ENCODE assay signal across 8 cellular contexts in genomic region chr3:134250717-134251220, GRCh38. TPM values are rescaled to one million over a fixed set of nuclear protein-coding genes. Genes with fewer than 3 reads are reported as not detected.
DNase-seq lines count a peak whose midpoint lies in the region; ATAC-seq and TF ChIP-seq lines count a peak whose summit lies in the region.

Gene RYK, minus strand, starts transcription at chr3:134250859. Its CDS starts 205 bp downstream, at chr3:134250654.

- no peaks in the 10 kb centered on the region for H3K27me3 Mint-ChIP-seq in Caco-2 (ENCODE audit: insufficient read depth, unreplicated experiment)

- H3K9ac ChIP-seq in NT2/D1 (ENCODE audit: insufficient read length, low read depth): peak within 1 kb of the TSS; percentile 89

- peak within 1 kb of the TSS; percentile 85 for H3K4me3 Mint-ChIP-seq in Caco-2 (ENCODE audit: unreplicated experiment)

- CTCF ChIA-PET in Caco-2 (lab: Charles Lee): interaction anchor here (1.5 kb wide), 1 partner anchor 39 kb away, joined by 4 read pairs; no protein-coding TSS in a partner anchor

- H3K36me3 ChIP-seq in Caco-2 (ENCODE audit: control insufficient read depth, insufficient read depth, low read length) (no peaks in the 10 kb centered on the region), NT2/D1 (ENCODE audit: insufficient read depth, insufficient read length, low read length) (peaks cover 5% of the 10 kb centered on the region)

- H3K4me3 ChIP-seq in Caco-2 (ENCODE audit: low read depth, low read length) (peak within 1 kb of the TSS; percentile 88), NT2/D1 (ENCODE audit: insufficient read length, low read depth) (peak within 1 kb of the TSS; percentile 67), mononuclear cell (ENCODE audit: low read length) (peak within 1 kb of the TSS; percentile 68)

- no peaks in the 10 kb centered on the region; the same call in 1 of the 2 replicates for H3K9me3 ChIP-seq in Caco-2
- H3K9me3 ChIP-seq in NT2/D1 (ENCODE audit: insufficient read depth, low read length): peaks cover 12% of the 10 kb centered on the region
- no peaks in the 10 kb centered on the region for H3K9me3 ChIP-seq in mononuclear cell (ENCODE audit: low read depth, low read length)

- peak within 1 kb of the TSS; percentile 86 for H3K27ac Mint-ChIP-seq in Caco-2 (ENCODE audit: unreplicated experiment)

- peaks cover 36% of the 10 kb centered on the region for H3K4me1 ChIP-seq in Caco-2
- H3K4me1 ChIP-seq in NT2/D1 (ENCODE audit: insufficient read depth, insufficient read length): peaks cover 8% of the 10 kb centered on the region
- H3K4me1 ChIP-seq in mononuclear cell (ENCODE audit: insufficient read depth, low read length): peaks cover 43% of the 10 kb centered on the region

- DNase-seq in Caco-2 (peak; percentile 93 to 95), HUDEP-2 (lab: John Stamatoyannopoulos, UW; ENCODE audit: unreplicated experiment in 76 of 76) (peak in 71 of 76 experiments; percentile 14 to 80 (median 60)), NT2/D1 (ENCODE audit: low read depth, low spot score) (peak; percentile 69), activated T-cell treated with anti-CD3 and anti-CD28 coated beads for 1 hour (ENCODE audit: low read depth) (peak; percentile 61), epidermal melanocyte (ENCODE audit: insufficient read length, low spot score) (peak; percentile 63)
- peak; percentile 54 to 60 for DNase-seq in stimulated activated CD8-positive, alpha-beta memory T cell treated with anti-CD3 and anti-CD28 coated beads, Interleukin-2, amount 100 ng/mL, for 48 hours (ENCODE audit: low read depth in 2 of 2)

- no TSS peak for BruUV-seq in Caco-2 (replicated peaks; lab: Mats Ljungman, UMichigan)

- TF ChIP-seq CTCF in Caco-2 (IDR thresholded peaks at IDR 0.05; ENCODE audit: insufficient read depth in 1 of 2, low read depth in 1 of 2, low read length in 1 of 2, severe bottlenecking in 1 of 2, unreplicated experiment in 1 of 2): no peak

- H3K27me3 ChIP-seq in Caco-2 (replicated peaks; ENCODE audit: control insufficient read depth, insufficient read depth, low read length): no peaks in the 10 kb centered on the region
- H3K27me3 ChIP-seq in NT2/D1 (ENCODE audit: insufficient read depth, insufficient read length): no peaks in the 10 kb centered on the region
- no peaks in the 10 kb centered on the region for H3K27me3 ChIP-seq in mononuclear cell (ENCODE audit: insufficient read depth, low read length)

- intact Hi-C loops in Caco-2 (cut with micrococcal nuclease; ENCODE audit: unreplicated experiment): loop anchor here (1.0 to 2.0 kb wide), 2 partner anchors 37 to 48 kb away; no protein-coding TSS in a partner anchor

- peaks cover 13% of the 10 kb centered on the region for H3K9me3 Mint-ChIP-seq in Caco-2 (ENCODE audit: unreplicated experiment)

- H3K36me3 Mint-ChIP-seq in Caco-2 (ENCODE audit: insufficient read depth, unreplicated experiment): peaks cover 17% of the 10 kb centered on the region

- peaks cover 37% of the 10 kb centered on the region for H3K4me1 Mint-ChIP-seq in Caco-2 (ENCODE audit: low read depth, unreplicated experiment)

- POLR2A ChIA-PET in Caco-2 (lab: Charles Lee): interaction anchor here (0.6 kb wide), 1 partner anchor 12 kb away, joined by 3 read pairs; no protein-coding TSS in a partner anchor

- peak; percentile 81 for ATAC-seq in GM21381 (IDR thresholded peaks at IDR 0.05; ENCODE audit: unreplicated experiment)

RNA-seq across cellular contexts. Expression of gene RYK, which starts in this region (rescaled TPM):
- total RNA-seq in Caco-2 (2022) (101 and 102 TPM in 2 replicates), mononuclear cell (107 TPM)

Comparison
In these comparisons a context has a peak if more than half of its experiments do, and no peak if none do; other contexts are left out.
1. Peak in every context shown above with its lines: DNase-seq, ATAC-seq and H3K4me3 ChIP-seq.